Comparison of ENCODE assay signal across 2 cellular contexts in the genomic region with DNA sequence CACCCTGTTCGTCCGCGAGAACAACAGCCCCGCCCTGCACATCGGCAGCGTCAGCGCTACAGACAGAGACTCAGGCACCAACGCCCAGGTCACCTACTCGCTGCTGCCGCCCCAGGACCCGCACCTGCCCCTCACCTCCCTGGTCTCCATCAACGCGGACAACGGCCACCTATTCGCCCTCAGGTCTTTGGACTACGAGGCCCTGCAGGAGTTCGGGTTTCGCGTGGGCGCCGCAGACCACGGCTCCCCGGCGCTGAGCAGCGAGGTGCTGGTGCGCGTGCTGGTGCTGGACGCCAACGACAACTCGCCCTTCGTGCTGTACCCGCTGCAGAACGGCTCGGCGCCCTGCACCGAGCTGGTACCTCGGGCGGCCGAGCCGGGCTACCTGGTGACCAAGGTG. TPM values are rescaled to one million over a fixed set of nuclear protein-coding genes. Genes with fewer than 3 reads are reported as not detected.
"Had no signal": no experiment of that assay in that cellular context is flagged by ENCODE, and none has a peak within 500 bp of the region (broad histone marks: within the 10 kb centered on the region; RNA-seq: fewer than 3 reads in every experiment).

No MANE protein-coding gene starts in this region.

RNA-seq across cellular contexts. Expression of a gene that starts 9.3 kb away (rescaled TPM):
- total RNA-seq: natural killer cell had no signal
- polyA plus RNA-seq: naive thymus-derived CD4-positive, alpha-beta T cell had no signal

RNA-seq across cellular contexts. Expression of a gene that starts 12.8 kb away (rescaled TPM):
- total RNA-seq: naive thymus-derived CD4-positive, alpha-beta T cell; natural killer cell had no signal
- polyA plus RNA-seq: naive thymus-derived CD4-positive, alpha-beta T cell had no signal

RNA-seq across cellular contexts. Expression of a gene that starts 22.2 kb away (rescaled TPM):
- total RNA-seq: natural killer cell had no signal
- polyA plus RNA-seq: naive thymus-derived CD4-positive, alpha-beta T cell had no signal

RNA-seq across cellular contexts. Expression of a gene that starts 27.4 kb away (rescaled TPM):
- total RNA-seq: naive thymus-derived CD4-positive, alpha-beta T cell; natural killer cell had no signal
- polyA plus RNA-seq: naive thymus-derived CD4-positive, alpha-beta T cell had no signal

RNA-seq across cellular contexts. Expression of a gene that starts 36.5 kb away (rescaled TPM):
- total RNA-seq: naive thymus-derived CD4-positive, alpha-beta T cell; natural killer cell had no signal
- polyA plus RNA-seq: naive thymus-derived CD4-positive, alpha-beta T cell had no signal
